In genomic region chr1:43982798-43983197, GRCh38 we compare ENCODE assay signal across 26 cellular contexts. TPM values are rescaled to one million over a fixed set of nuclear protein-coding genes. Genes with fewer than 3 reads are reported as not detected.
DNase-seq lines count a peak whose midpoint lies in the region; TF ChIP-seq lines count a peak whose summit lies in the region.
"Had no signal": no experiment of that assay in that cellular context is flagged by ENCODE, and none has a peak within 500 bp of the region (broad histone marks: within the 10 kb centered on the region; RNA-seq: fewer than 3 reads in every experiment).

No MANE protein-coding gene starts in this region.

- H3K56ac ChIP-seq in mesendoderm (ENCODE audit: low read length), result peak overlapping the region; percentile 15

- H3K23ac ChIP-seq in mesendoderm (ENCODE audit: low read length), result no peak overlapping the region

- no peaks in the 10 kb centered on the region for H3K4me1 ChIP-seq in mesendoderm (ENCODE audit: control insufficient read depth, low read depth, low read length)
- H3K4me1 ChIP-seq in spleen, result peaks cover 7 to 52% (median 31%) of the 10 kb centered on the region in 6 donors

- no peak overlapping the region for H4K5ac ChIP-seq in mesendoderm (ENCODE audit: low read length)

- peaks cover 6% of the 10 kb centered on the region for H3K79me2 ChIP-seq in mesendoderm (ENCODE audit: control insufficient read depth, insufficient read depth, low read length)

- peak overlapping the region; percentile 94 for H3K27ac ChIP-seq in RWPE1
- no peak overlapping the region for H3K27ac ChIP-seq in mesendoderm (ENCODE audit: low read depth, low read length)
- peak overlapping the region in 7 of 8 donors; percentile 32 to 69 (median 47) for H3K27ac ChIP-seq in spleen
- H3K27ac ChIP-seq: 22Rv1; BLaER1 treated with 17β-estradiol and CSF1 and Interleukin-3, amounts not matched to agents 10 nM and 100 nM; left ventricle myocardium inferior; ovary had no signal

- peaks cover 19% of the 10 kb centered on the region for H3K79me1 ChIP-seq in mesendoderm (ENCODE audit: low read length)

- CTCF ChIA-PET in RWPE1 (lab: Yijun Ruan, JAX), result no interaction called here

- no peak overlapping the region for H2BK5ac ChIP-seq in mesendoderm (ENCODE audit: low read length)

- POLR2A ChIA-PET in RWPE1 (lab: Yijun Ruan, JAX; ENCODE audit: low non-redundant PET), result no interaction called here

- no peak overlapping the region for H2BK15ac ChIP-seq in mesendoderm (replicated peaks; ENCODE audit: low read depth)

- no peak overlapping the region for H4K8ac ChIP-seq in mesendoderm (ENCODE audit: low read depth, low read length)

- TF ChIP-seq CTCF in RWPE1 (conservative IDR thresholded peaks at IDR 0.05; ENCODE audit: low read depth) (no peak), spleen (IDR thresholded peaks at IDR 0.05 in 8 of 11, conservative IDR thresholded peaks at IDR 0.05 in 3 of 11) (no peak)

- no peak for TF ChIP-seq POLR2A in spleen (IDR thresholded peaks at IDR 0.05)

- H2BK120ac ChIP-seq in mesendoderm (ENCODE audit: low read depth, low read length), result no peak overlapping the region

- intact Hi-C loops in spleen (cut with DNase I; ENCODE audit: low total_unique reads), result no loop called here

- H3K36me3 ChIP-seq in mesendoderm (ENCODE audit: control insufficient read depth, insufficient read depth, low read length) (peaks cover 5% of the 10 kb centered on the region), spleen (peaks cover 0 to 25% (median 1%) of the 10 kb centered on the region in 6 donors)
- H3K36me3 ChIP-seq: ovary had no signal

- H3K4me3 ChIP-seq in mesendoderm (ENCODE audit: low read length) (no peak overlapping the region), spleen (peak overlapping the region in 1 of 8 donors; percentile 11)
- H3K4me3 ChIP-seq: BLaER1 treated with 17β-estradiol and CSF1 and Interleukin-3, amounts not matched to agents 10 nM and 100 nM; left ventricle myocardium inferior; ovary had no signal

- no peak overlapping the region for H3K18ac ChIP-seq in mesendoderm (ENCODE audit: low read length)

- no CpG with 5 or more reads among the region's 16 CpGs for WGBS in mesendoderm (ENCODE audit: extremely low coverage, insufficient coverage, low lambda C conversion rate)
- WGBS in spleen, 5 donors, result 49 to 81% (median 72%) methylated on average over 16 of the region's 16 CpGs

- no peaks in the 10 kb centered on the region for H3K9me3 ChIP-seq in spleen
- H3K9me3 ChIP-seq: BLaER1 treated with 17β-estradiol and CSF1 and Interleukin-3, amounts not matched to agents 10 nM and 100 nM; left ventricle myocardium inferior; ovary had no signal

- H3K4ac ChIP-seq in mesendoderm (ENCODE audit: low read depth, low read length), result no peak overlapping the region

- H3K4me2 ChIP-seq in mesendoderm (ENCODE audit: low read length), result no peak overlapping the region

- no peak overlapping the region for H2AK5ac ChIP-seq in mesendoderm (ENCODE audit: low read length)

- DNase-seq in SIG-M5 treated with dmso at 0.1 percent for 504 hours (lab: John Stamatoyannopoulos, UW; ENCODE audit: unreplicated experiment) (peak; percentile 21), SIG-M5 (lab: John Stamatoyannopoulos, UW) (no peak), RWPE1 (ENCODE audit: low spot score) (no peak), mesendoderm (no peak), spleen (no peak), SW480 (ENCODE audit: low spot score) (no peak), T1000 (lab: John Stamatoyannopoulos, UW) (no peak), NCI-H82 (lab: John Stamatoyannopoulos, UW) (no peak)
- DNase-seq: activated CD4-positive, alpha-beta T cell treated with anti-CD3 and anti-CD28 coated beads, Interleukin-2, amount 50 U/mL, for 48 hours; activated CD4-positive, CD25-positive, alpha-beta regulatory T cell treated with anti-CD3 and anti-CD28 coated beads, Interleukin-2, amount 50 U/mL, for 72 hours; activated T-cell treated with anti-CD3 and anti-CD28 coated beads, Interleukin-2, amount 50 U/mL, for 72 hours; dermis blood vessel endothelial cell; DMS79; endodermal cell; foreskin fibroblast; islet precursor cell; left ventricle myocardium inferior; NCI-H1417; NCI-H2029 treated with DMSO at 0.1 percent for 48 hours; NCI-H2227 treated with DMSO at 0.1 percent for 48 hours; NCI-H526; ovary; small intestine; stimulated activated naive CD8-positive, alpha-beta T cell treated with anti-CD3 and anti-CD28 coated beads, Interleukin-15, Interleukin-2, amounts not matched to agents 100 U/mL and 50 U/mL, for 24 hours had no signal

- no peak overlapping the region for H3K9ac ChIP-seq in mesendoderm (ENCODE audit: low read length)

- H3K27me3 ChIP-seq in mesendoderm (ENCODE audit: insufficient read depth, low read length, poor library complexity), result no peaks in the 10 kb centered on the region
- H3K27me3 ChIP-seq in spleen (replicated peaks in 1 of 7), result peaks cover 0 to 6% (median 0%) of the 10 kb centered on the region in 7 donors
- H3K27me3 ChIP-seq: BLaER1 treated with 17β-estradiol and CSF1 and Interleukin-3, amounts not matched to agents 10 nM and 100 nM; ovary had no signal

RNA-seq across cellular contexts. Expression of gene B4GALT2, which starts 3.8 kb away (rescaled TPM):
- 50.4 TPM for polyA plus RNA-seq in mesendoderm (2013, experiment 1 of 2)
- 49.5 TPM for polyA plus RNA-seq in mesendoderm (2013, experiment 2 of 2)
- total RNA-seq in spleen, result 10 to 100 TPM; 11.4 to 23.3 (median 13.2) TPM
- 10 to 100 TPM in 1 of 3 donors, 1 to 10 TPM in 2; 7.0 to 13.7 (median 7.7) TPM for polyA plus RNA-seq in spleen

RNA-seq across cellular contexts. Expression of gene ATP6V0B, which starts 8.0 kb away (rescaled TPM):
- 56.2 TPM for polyA plus RNA-seq in mesendoderm (2013, experiment 1 of 2)
- polyA plus RNA-seq in mesendoderm (2013, experiment 2 of 2), result 55.4 TPM
- total RNA-seq in spleen, result 100 to 1,000 TPM; 124 to 219 (median 133) TPM
- polyA plus RNA-seq in spleen, result 100 to 1,000 TPM; 176 to 205 (median 177) TPM

RNA-seq across cellular contexts. Expression of gene CCDC24, which starts 8.6 kb away (rescaled TPM):
- polyA plus RNA-seq in mesendoderm (2013, experiment 1 of 2), result 4.0 TPM
- 5.2 TPM for polyA plus RNA-seq in mesendoderm (2013, experiment 2 of 2)
- total RNA-seq in spleen, result 1 to 10 TPM; 3.3 to 7.0 (median 5.0) TPM
- polyA plus RNA-seq in spleen, result 10 to 100 TPM in 2 of 3 donors, 1 to 10 TPM in 1; 7.5 to 25.9 (median 14.5) TPM

RNA-seq across cellular contexts. Expression of gene DPH2, which starts 13.0 kb away (rescaled TPM):
- 39.9 TPM for polyA plus RNA-seq in mesendoderm (2013, experiment 1 of 2)
- polyA plus RNA-seq in mesendoderm (2013, experiment 2 of 2), result 39.4 TPM
- total RNA-seq in spleen, result 10 to 100 TPM; 22.9 to 36.5 (median 26.1) TPM
- polyA plus RNA-seq in spleen, result 10 to 100 TPM; 15.7 to 24.6 (median 17.6) TPM

RNA-seq across cellular contexts. Expression of gene IPO13, which starts 36.0 kb away (rescaled TPM):
- polyA plus RNA-seq in mesendoderm (2013, experiment 1 of 2), result 10.8 TPM
- polyA plus RNA-seq in mesendoderm (2013, experiment 2 of 2), result 9.7 TPM
- total RNA-seq in spleen, result 10 to 100 TPM; 18.2 to 27.4 (median 22.6) TPM
- polyA plus RNA-seq in spleen, result 10 to 100 TPM; 10.5 to 19.4 (median 16.4) TPM
